ENCODE assay signal across 35 cellular contexts in the genomic region with DNA sequence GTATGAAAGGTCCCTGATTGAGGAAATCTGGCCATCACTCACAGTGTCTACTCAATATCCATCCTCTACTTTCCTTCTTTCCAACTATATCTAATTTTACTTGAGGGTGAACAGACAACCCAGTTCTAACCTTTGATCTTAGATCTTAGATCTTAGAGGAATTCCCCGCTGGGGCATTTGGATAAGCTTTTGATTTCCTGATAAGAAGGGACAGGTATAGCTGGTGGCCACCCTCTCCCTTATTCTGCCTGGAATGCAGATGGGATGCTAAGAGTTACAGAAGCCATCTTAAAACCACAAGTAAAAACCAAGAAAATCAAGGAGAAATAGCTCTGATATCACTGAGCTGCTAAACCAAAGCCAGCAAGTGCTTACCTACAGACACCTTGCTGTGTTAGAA.
"Had no signal": no experiment of that assay in that cellular context is flagged by ENCODE, and none has a peak within 500 bp of the region (broad histone marks: within the 10 kb centered on the region; RNA-seq: fewer than 3 reads in every experiment).

No MANE protein-coding gene starts in this region.

- H3K9me3 ChIP-seq: MG63 had no signal

- H3K27me3 ChIP-seq: MG63 had no signal

- H3K4me2 ChIP-seq: KMS-11 had no signal

- H3K9ac ChIP-seq: KMS-11 had no signal

- H3K4me3 ChIP-seq: MG63 had no signal

- H3K27ac ChIP-seq: KMS-11 had no signal

- H3K36me3 ChIP-seq: MG63 had no signal

- DNase-seq: Karpas-422, Kasumi-1, KBM-7, KG1, MG63, MM.1S, MV-4-11, NCI-H1048, NCI-H1092, NCI-H1092 treated with DMSO at 0.1 percent for 48 hours, NCI-H1105, NCI-H1105 treated with DMSO at 0.1 percent for 48 hours, NCI-H1417, NCI-H1417 treated with DMSO at 0.1 percent for 48 hours, NCI-H1436, NCI-H1436 treated with DMSO at 0.1 percent for 48 hours, NCI-H146, NCI-H1694, NCI-H1694 treated with DMSO at 0.1 percent for 48 hours, NCI-H187, NCI-H187 treated with DMSO at 0.1 percent for 48 hours, NCI-H1930, NCI-H2029, NCI-H2029 treated with DMSO at 0.1 percent for 48 hours, NCI-H2081, NCI-H2081 treated with DMSO at 0.1 percent for 48 hours, NCI-H2107, NCI-H2171, NCI-H2171 treated with DMSO at 0.1 percent for 48 hours, NCI-H2227 treated with DMSO at 0.1 percent for 48 hours, NCI-H226, NCI-H345, NCI-H446, NCI-H446 treated with DMSO at 0.1 percent for 48 hours had no signal
